ENCODE assay signal across 1 cellular context in the genomic region with DNA sequence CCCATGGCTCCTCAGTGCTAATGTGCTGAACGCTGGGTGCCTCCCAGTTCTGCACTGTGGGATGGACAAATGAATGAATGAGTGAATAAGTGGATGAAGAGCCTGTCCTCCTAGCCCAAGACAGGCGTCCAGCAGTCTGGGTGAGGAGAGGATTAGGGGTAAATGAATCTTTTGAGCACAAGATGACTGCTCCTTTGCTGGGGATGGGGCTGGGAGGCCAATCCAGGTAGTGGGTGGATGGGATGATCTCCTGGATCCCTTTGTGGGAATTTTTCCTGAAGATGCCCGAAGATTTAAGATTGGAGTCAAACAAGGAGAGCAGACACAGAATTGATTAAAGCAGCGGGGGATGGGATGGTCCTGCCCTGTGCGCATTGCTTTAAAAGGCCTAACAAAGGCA.
TF ChIP-seq lines count a peak whose summit lies in the region.

No MANE protein-coding gene starts in this region.

TF ChIP-seq in SK-N-SH, 30 proteins besides CTCF, POLR2A, EP300 and RAD21 (continued from another document):
- TF ChIP-seq FOXM1 (IDR thresholded peaks at IDR 0.05; ENCODE audit: low read depth) (no peak), GATA2 (CRISPR knock-in tag; IDR thresholded peaks at IDR 0.05) (no peak)
- TF ChIP-seq, protein P1, sequence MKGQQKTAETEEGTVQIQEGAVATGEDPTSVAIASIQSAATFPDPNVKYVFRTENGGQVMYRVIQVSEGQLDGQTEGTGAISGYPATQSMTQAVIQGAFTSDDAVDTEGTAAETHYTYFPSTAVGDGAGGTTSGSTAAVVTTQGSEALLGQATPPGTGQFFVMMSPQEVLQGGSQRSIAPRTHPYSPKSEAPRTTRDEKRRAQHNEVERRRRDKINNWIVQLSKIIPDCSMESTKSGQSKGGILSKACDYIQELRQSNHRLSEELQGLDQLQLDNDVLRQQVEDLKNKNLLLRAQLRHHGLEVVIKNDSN (IDR thresholded peaks at IDR 0.05; ENCODE audit: borderline replicate concordance, low read depth), result no peak
